11 cellular contexts compared by ENCODE assay signal in the genomic region with DNA sequence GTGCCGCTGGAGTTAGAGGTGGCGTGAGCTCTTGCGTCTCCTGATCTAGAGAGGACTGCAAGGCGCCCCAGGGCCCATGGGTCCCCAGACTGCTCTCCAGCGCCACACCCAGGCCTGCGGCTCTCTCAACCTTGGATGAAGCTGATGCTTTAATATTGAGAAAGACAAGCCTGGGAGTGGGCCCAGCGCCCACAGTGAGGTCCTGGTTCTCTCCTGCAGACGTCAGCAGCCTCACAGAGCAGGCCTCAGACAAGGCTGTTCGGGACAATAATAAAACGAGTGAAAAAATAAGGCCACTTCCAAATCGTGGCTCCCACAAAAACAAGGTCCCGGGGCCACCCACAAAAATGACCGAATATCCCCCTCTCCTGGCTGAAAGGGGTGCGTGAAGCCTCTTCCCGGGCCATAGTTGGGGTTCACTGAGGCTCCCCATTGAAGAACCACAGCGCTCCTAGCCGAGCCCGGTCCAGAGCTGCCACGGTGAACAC. TPM values are rescaled to one million over a fixed set of nuclear protein-coding genes. Genes with fewer than 3 reads are reported as not detected.
DNase-seq lines count a peak whose midpoint lies in the region; ATAC-seq, FAIRE-seq and TF ChIP-seq lines count a peak whose summit lies in the region.
"Had no signal": no experiment of that assay in that cellular context is flagged by ENCODE, and none has a peak within 500 bp of the region (broad histone marks: within the 10 kb centered on the region; RNA-seq: fewer than 3 reads in every experiment).

No MANE protein-coding gene starts in this region.

- CTCF ChIA-PET in activated naive CD4-positive, alpha-beta T cell treated with anti-CD3 and anti-CD28 coated beads for 36 hours (lab: Charles Lee) = interaction anchor here (0.7 to 2.9 kb wide), 2 partner anchors 9 to 30 kb away, joined by 3 to 7 read pairs; no protein-coding TSS in a partner anchor

- no peak overlapping the region for H3K4me3 Mint-ChIP-seq in activated naive CD4-positive, alpha-beta T cell treated with anti-CD3 and anti-CD28 coated beads for 36 hours
- no peak overlapping the region for H3K4me3 Mint-ChIP-seq in endodermal cell
- no peak overlapping the region for H3K4me3 Mint-ChIP-seq in stimulated activated effector memory CD8-positive, alpha-beta T cell treated with anti-CD3 and anti-CD28 coated beads, Interleukin-12 subunit alpha, Interleukin-12 subunit beta, amount 100 ng/mL, for 72 hours

- peak overlapping the region; percentile 74 for H3K4me2 ChIP-seq in OCI-LY3 (ENCODE audit: low read length)

- H3K27ac Mint-ChIP-seq in activated naive CD4-positive, alpha-beta T cell treated with anti-CD3 and anti-CD28 coated beads for 36 hours = no peak overlapping the region
- no peak overlapping the region for H3K27ac Mint-ChIP-seq in endodermal cell
- no peak overlapping the region for H3K27ac Mint-ChIP-seq in stimulated activated effector memory CD8-positive, alpha-beta T cell treated with anti-CD3 and anti-CD28 coated beads, Interleukin-12 subunit alpha, Interleukin-12 subunit beta, amount 100 ng/mL, for 72 hours

- no peak overlapping the region for H3K27ac ChIP-seq in OCI-LY3 (ENCODE audit: low read length)
- no peak overlapping the region for H3K27ac ChIP-seq in endodermal cell (ENCODE audit: low read depth, low read length)

- intact Hi-C loops in activated naive CD4-positive, alpha-beta T cell treated with anti-CD3 and anti-CD28 coated beads for 36 hours (cut with micrococcal nuclease) = no loop called here

- H3K36me3 ChIP-seq in OCI-LY3 (replicated peaks; ENCODE audit: low read depth, low read length) = no peaks in the 10 kb centered on the region
- H3K36me3 ChIP-seq in endodermal cell (ENCODE audit: control insufficient read depth, insufficient read depth, low read length) = no peaks in the 10 kb centered on the region

- no peaks in the 10 kb centered on the region for H3K27me3 ChIP-seq in OCI-LY3 (ENCODE audit: low read depth, low read length)
- no peaks in the 10 kb centered on the region for H3K27me3 ChIP-seq in endodermal cell (ENCODE audit: control insufficient read depth, insufficient read depth, low read length, poor library complexity, severe bottlenecking)

- H3K79me2 ChIP-seq in OCI-LY3 (ENCODE audit: low read length) = no peaks in the 10 kb centered on the region

- H3K27me3 Mint-ChIP-seq in activated naive CD4-positive, alpha-beta T cell treated with anti-CD3 and anti-CD28 coated beads for 36 hours (ENCODE audit: low read depth) = no peaks in the 10 kb centered on the region
- no peaks in the 10 kb centered on the region for H3K27me3 Mint-ChIP-seq in endodermal cell (ENCODE audit: insufficient read depth)

- H3K4me3 ChIP-seq in OCI-LY3 (ENCODE audit: low read length) (peak overlapping the region; percentile 42), endodermal cell (ENCODE audit: low read length) (no peak overlapping the region)

- WGBS in endodermal cell (ENCODE audit: insufficient coverage in 1 of 2, insufficient read length in 1 of 2), 2 experiments = 92 to 94% methylated on average over 15 to 19 of the region's 19 CpGs

- no peak overlapping the region; the same call in 1 of the 2 replicates for H3K9ac ChIP-seq in OCI-LY3 (ENCODE audit: low read length)
- H3K9ac ChIP-seq in endodermal cell (ENCODE audit: extremely low read depth, low read length, poor library complexity, severe bottlenecking) = no peak overlapping the region

- H4K20me1 ChIP-seq in OCI-LY3 (ENCODE audit: insufficient read depth, low read length) = no peaks in the 10 kb centered on the region

- DNase-seq in activated naive CD4-positive, alpha-beta T cell treated with anti-CD3 and anti-CD28 coated beads for 36 hours = peak; percentile 40
- no peak for DNase-seq in activated naive CD4-positive, alpha-beta T cell treated with anti-CD3 and anti-CD28 coated beads, Interleukin-2, amount 50 U/mL, for 16 hours
- DNase-seq in endodermal cell (peak; percentile 76), D721Med (ENCODE audit: insufficient read length, low spot score) (no peak), T1000 (lab: John Stamatoyannopoulos, UW) (no peak)
- no peak for DNase-seq in stimulated activated effector memory CD8-positive, alpha-beta T cell treated with anti-CD3 and anti-CD28 coated beads, Interleukin-12 subunit alpha, Interleukin-12 subunit beta, amount 100 ng/mL, for 72 hours (ENCODE audit: low spot score in 2 of 2)

- H3K9me3 Mint-ChIP-seq in activated naive CD4-positive, alpha-beta T cell treated with anti-CD3 and anti-CD28 coated beads for 36 hours = no peaks in the 10 kb centered on the region
- no peaks in the 10 kb centered on the region for H3K9me3 Mint-ChIP-seq in endodermal cell
- no peaks in the 10 kb centered on the region for H3K9me3 Mint-ChIP-seq in stimulated activated effector memory CD8-positive, alpha-beta T cell treated with anti-CD3 and anti-CD28 coated beads, Interleukin-12 subunit alpha, Interleukin-12 subunit beta, amount 100 ng/mL, for 72 hours

- H3K36me3 Mint-ChIP-seq in activated naive CD4-positive, alpha-beta T cell treated with anti-CD3 and anti-CD28 coated beads for 36 hours (ENCODE audit: low read depth) = no peaks in the 10 kb centered on the region
- no peaks in the 10 kb centered on the region for H3K36me3 Mint-ChIP-seq in endodermal cell (ENCODE audit: low read depth)
- H3K36me3 Mint-ChIP-seq in stimulated activated effector memory CD8-positive, alpha-beta T cell treated with anti-CD3 and anti-CD28 coated beads, Interleukin-12 subunit alpha, Interleukin-12 subunit beta, amount 100 ng/mL, for 72 hours = no peaks in the 10 kb centered on the region

- H3K4me1 Mint-ChIP-seq in activated naive CD4-positive, alpha-beta T cell treated with anti-CD3 and anti-CD28 coated beads for 36 hours (ENCODE audit: low read depth) = no peaks in the 10 kb centered on the region
- peaks cover 8% of the 10 kb centered on the region for H3K4me1 Mint-ChIP-seq in endodermal cell
- no peaks in the 10 kb centered on the region for H3K4me1 Mint-ChIP-seq in stimulated activated effector memory CD8-positive, alpha-beta T cell treated with anti-CD3 and anti-CD28 coated beads, Interleukin-12 subunit alpha, Interleukin-12 subunit beta, amount 100 ng/mL, for 72 hours

- no peaks in the 10 kb centered on the region for H3K9me3 ChIP-seq in OCI-LY3 (ENCODE audit: insufficient read depth, low read length)
- no peaks in the 10 kb centered on the region for H3K9me3 ChIP-seq in endodermal cell (ENCODE audit: control insufficient read depth, low read length)

- H3K4me1 ChIP-seq in OCI-LY3 (ENCODE audit: low read length) = peaks cover 24% of the 10 kb centered on the region
- peaks cover 8% of the 10 kb centered on the region for H3K4me1 ChIP-seq in endodermal cell (ENCODE audit: control insufficient read depth, insufficient read depth, low read length)

- peak; percentile 61 for TF ChIP-seq CTCF in OCI-LY3 (IDR thresholded peaks at IDR 0.05; ENCODE audit: low read depth, low read length)
- peak; percentile 61 for TF ChIP-seq CTCF in endodermal cell (conservative IDR thresholded peaks at IDR 0.05)
- no peak for TF ChIP-seq CTCF in D721Med (IDR thresholded peaks at IDR 0.05; ENCODE audit: insufficient read depth, missing control alignments)

- FAIRE-seq in D721Med (lab: Jason Lieb, UNC) = no peak
- FAIRE-seq: bronchial epithelial cell had no signal

- peak; percentile 50 for ATAC-seq in stimulated activated effector memory CD8-positive, alpha-beta T cell treated with anti-CD3 and anti-CD28 coated beads, Interleukin-12 subunit alpha, Interleukin-12 subunit beta, amount 100 ng/mL, for 72 hours
- no peak for ATAC-seq in HG02870 (IDR thresholded peaks at IDR 0.05; ENCODE audit: unreplicated experiment)

- peak overlapping the region; percentile 56; the same call in 1 of the 2 replicates for H2AFZ ChIP-seq in OCI-LY3 (ENCODE audit: low read depth, low read length)

RNA-seq across cellular contexts. Expression of a gene that starts 6.0 kb away (rescaled TPM):
- total RNA-seq in activated naive CD4-positive, alpha-beta T cell treated with anti-CD3 and anti-CD28 coated beads for 36 hours = not detected
- total RNA-seq in endodermal cell = 1 to 10 TPM in 1 of 2 donors, not detected in 1; 1.3 TPM
- 0.53 TPM for polyA plus RNA-seq in endodermal cell (2013, experiment 1 of 2)
- not detected for polyA plus RNA-seq in endodermal cell (2013, experiment 2 of 2)
- total RNA-seq: bronchial epithelial cell, NCI-H460, omental fat pad had no signal

RNA-seq across cellular contexts. Expression of a gene that starts 18.0 kb away (rescaled TPM):
- not detected for total RNA-seq in activated naive CD4-positive, alpha-beta T cell treated with anti-CD3 and anti-CD28 coated beads for 36 hours
- 1 to 10 TPM; 1.2 to 2.7 TPM for total RNA-seq in endodermal cell
- 0.57 TPM for polyA plus RNA-seq in endodermal cell (2013, experiment 1 of 2)
- 0.46 TPM for polyA plus RNA-seq in endodermal cell (2013, experiment 2 of 2)
- total RNA-seq: bronchial epithelial cell, NCI-H460 had no signal

RNA-seq across cellular contexts. Expression of a gene that starts 27.0 kb away (rescaled TPM):
- 1 to 10 TPM; 1.4 to 1.9 TPM for total RNA-seq in activated naive CD4-positive, alpha-beta T cell treated with anti-CD3 and anti-CD28 coated beads for 36 hours
- 1 to 10 TPM; 5.3 to 5.8 TPM for total RNA-seq in endodermal cell
- polyA plus RNA-seq in endodermal cell (2013, experiment 1 of 2) = 1.9 TPM
- 1.1 TPM for polyA plus RNA-seq in endodermal cell (2013, experiment 2 of 2)

RNA-seq across cellular contexts. Expression of a gene that starts 32.2 kb away (rescaled TPM):
- 100 to 1,000 TPM; 166 to 171 TPM for total RNA-seq in activated naive CD4-positive, alpha-beta T cell treated with anti-CD3 and anti-CD28 coated beads for 36 hours
- 100 to 1,000 TPM; 195 to 198 TPM for total RNA-seq in endodermal cell
- polyA plus RNA-seq in endodermal cell (2013, experiment 1 of 2) = 97.2 TPM
- polyA plus RNA-seq in endodermal cell (2013, experiment 2 of 2) = 95.3 TPM

Comparison
In these comparisons a context has a peak if more than half of its experiments do, and no peak if none do; other contexts are left out.
1. DNase-seq: peak in activated naive CD4-positive, alpha-beta T cell treated with anti-CD3 and anti-CD28 coated beads for 36 hours (single experiment) and endodermal cell (single experiment); none in activated naive CD4-positive, alpha-beta T cell treated with anti-CD3 and anti-CD28 coated beads, Interleukin-2, amount 50 U/mL, for 16 hours (single experiment), stimulated activated effector memory CD8-positive, alpha-beta T cell treated with anti-CD3 and anti-CD28 coated beads, Interleukin-12 subunit alpha, Interleukin-12 subunit beta, amount 100 ng/mL, for 72 hours (0 of 2), D721Med (single experiment) and T1000 (single experiment).